ENCODE assay signal across 10 cellular contexts in genomic region chr7:108114117-108114841, GRCh38. TPM values are rescaled to one million over a fixed set of nuclear protein-coding genes. Genes with fewer than 3 reads are reported as not detected.
DNase-seq lines count a peak whose midpoint lies in the region; ATAC-seq lines count a peak whose summit lies in the region.
"Had no signal": no experiment of that assay in that cellular context is flagged by ENCODE, and none has a peak within 500 bp of the region (broad histone marks: within the 10 kb centered on the region; RNA-seq: fewer than 3 reads in every experiment).

No MANE protein-coding gene starts in this region.

- peaks cover under 1% of the 10 kb centered on the region for H3K4me1 Mint-ChIP-seq in activated naive CD8-positive, alpha-beta T cell treated with anti-CD3 and anti-CD28 coated beads, Interleukin-2, amount 10 ng/mL, durations not matched to agents 7 days and 5 days
- H3K4me1 Mint-ChIP-seq in naive B cell: no peaks in the 10 kb centered on the region
- H3K4me1 Mint-ChIP-seq: naive thymus-derived CD4-positive, alpha-beta T cell had no signal

- ATAC-seq in GM19328 (IDR thresholded peaks at IDR 0.05; ENCODE audit: unreplicated experiment) (peak; percentile 81), naive B cell (ENCODE audit: low read depth in 2 of 2) (peak in 1 of 2 donors; percentile 70)
- ATAC-seq in activated naive CD8-positive, alpha-beta T cell treated with anti-CD3 and anti-CD28 coated beads, Interleukin-2, amount 10 ng/mL, durations not matched to agents 7 days and 5 days (ENCODE audit: low read depth): peak; percentile 79
- ATAC-seq: naive thymus-derived CD4-positive, alpha-beta T cell had no signal

- POLR2A ChIA-PET in activated naive CD8-positive, alpha-beta T cell treated with anti-CD3 and anti-CD28 coated beads, Interleukin-2, amount 10 ng/mL, durations not matched to agents 7 days and 5 days (lab: Charles Lee): interaction anchor here (1.1 to 2.0 kb wide), 2 partner anchors 21 to 31 kb away, joined by 3 to 10 read pairs; no protein-coding TSS in a partner anchor

- no peaks in the 10 kb centered on the region for H3K36me3 Mint-ChIP-seq in activated naive CD8-positive, alpha-beta T cell treated with anti-CD3 and anti-CD28 coated beads, Interleukin-2, amount 10 ng/mL, durations not matched to agents 7 days and 5 days
- no peaks in the 10 kb centered on the region for H3K36me3 Mint-ChIP-seq in naive B cell
- H3K36me3 Mint-ChIP-seq: naive thymus-derived CD4-positive, alpha-beta T cell had no signal

- H3K27me3 Mint-ChIP-seq in activated naive CD8-positive, alpha-beta T cell treated with anti-CD3 and anti-CD28 coated beads, Interleukin-2, amount 10 ng/mL, durations not matched to agents 7 days and 5 days: peaks cover 2% of the 10 kb centered on the region
- H3K27me3 Mint-ChIP-seq in naive B cell: peaks cover 0 to 1% (median 0%) of the 10 kb centered on the region in 3 donors

- DNase-seq in Daoy (ENCODE audit: low read depth): peak; percentile 47
- peak; percentile 21 for DNase-seq in HK-2 (ENCODE audit: unreplicated experiment)
- DNase-seq in activated naive CD8-positive, alpha-beta T cell treated with anti-CD3 and anti-CD28 coated beads, Interleukin-2, amount 10 ng/mL, durations not matched to agents 7 days and 5 days: peak; percentile 39
- DNase-seq in naive B cell: peak; percentile 19
- DNase-seq in retina: no peak
- DNase-seq in GM19240 (ENCODE audit: insufficient read length, low spot score): no peak
- no peak for DNase-seq in midbrain (lab: John Stamatoyannopoulos, UW)

- no peak overlapping the region for H3K4me3 Mint-ChIP-seq in activated naive CD8-positive, alpha-beta T cell treated with anti-CD3 and anti-CD28 coated beads, Interleukin-2, amount 10 ng/mL, durations not matched to agents 7 days and 5 days
- no peak overlapping the region for H3K4me3 Mint-ChIP-seq in naive B cell
- H3K4me3 Mint-ChIP-seq: naive thymus-derived CD4-positive, alpha-beta T cell had no signal

- no peaks in the 10 kb centered on the region for H3K9me3 Mint-ChIP-seq in activated naive CD8-positive, alpha-beta T cell treated with anti-CD3 and anti-CD28 coated beads, Interleukin-2, amount 10 ng/mL, durations not matched to agents 7 days and 5 days
- H3K9me3 Mint-ChIP-seq in naive B cell: peaks cover 0 to 1% (median 0%) of the 10 kb centered on the region in 7 donors
- H3K9me3 Mint-ChIP-seq: naive thymus-derived CD4-positive, alpha-beta T cell had no signal

- no peak overlapping the region for H3K27ac Mint-ChIP-seq in activated naive CD8-positive, alpha-beta T cell treated with anti-CD3 and anti-CD28 coated beads, Interleukin-2, amount 10 ng/mL, durations not matched to agents 7 days and 5 days
- no peak overlapping the region for H3K27ac Mint-ChIP-seq in naive B cell
- H3K27ac Mint-ChIP-seq: naive thymus-derived CD4-positive, alpha-beta T cell had no signal

RNA-seq across cellular contexts. Expression of gene LAMB4, which starts 15.9 kb away (rescaled TPM):
- total RNA-seq in Daoy (2014; rRNA removed; shearing (Covaris generic)): not detected in 2 replicates
- not detected for total RNA-seq in activated naive CD8-positive, alpha-beta T cell treated with anti-CD3 and anti-CD28 coated beads, Interleukin-2, amount 10 ng/mL, durations not matched to agents 7 days and 5 days
- polyA plus RNA-seq in naive B cell (ENCODE audit: low read depth in 6 of 6): not detected
- total RNA-seq: T-helper 2 cell treated with Interferon-gamma antibody and Interleukin-4, amounts not matched to agents 100 ng/mL and 5 ng/mL, for 36 hours had no signal
- polyA plus RNA-seq: naive thymus-derived CD4-positive, alpha-beta T cell had no signal

Comparison
In these comparisons a context has a peak if more than half of its experiments do, and no peak if none do; other contexts are left out.
1. DNase-seq: peak in Daoy (single experiment), HK-2 (single experiment), activated naive CD8-positive, alpha-beta T cell treated with anti-CD3 and anti-CD28 coated beads, Interleukin-2, amount 10 ng/mL, durations not matched to agents 7 days and 5 days (single experiment) and naive B cell (single experiment); none in retina (single experiment), GM19240 (single experiment) and midbrain (single experiment).